ENCODE assay signal across 8 cellular contexts in genomic region chr16:27549857-27550581, GRCh38. TPM values are rescaled to one million over a fixed set of nuclear protein-coding genes. Genes with fewer than 3 reads are reported as not detected.
DNase-seq lines count a peak whose midpoint lies in the region; ATAC-seq and TF ChIP-seq lines count a peak whose summit lies in the region.

GTF3C1 (minus strand) TSS chr16:27549913; CDS start chr16:27549890, 23 bp downstream.
KATNIP (plus strand) TSS chr16:27550144; CDS start chr16:27550171, 27 bp downstream.

- DNase-seq in NCI-H2196 treated with DMSO at 0.1 percent for 48 hours (lab: John Stamatoyannopoulos, UW; ENCODE audit: unreplicated experiment): peak; percentile 97
- peak; percentile 99 to 100 for DNase-seq in breast epithelium (ENCODE audit: low spot score in 2 of 2)
- peak; percentile 99 for DNase-seq in smooth muscle cell (lab: John Stamatoyannopoulos, UW; ENCODE audit: unreplicated experiment)

- H3K4me3 ChIP-seq in ACC112 (ENCODE audit: low read depth, low read length): peak within 1 kb of the TSS; percentile 99
- H3K4me3 ChIP-seq in breast epithelium: peak within 1 kb of the TSS; percentile 77 to 89 (median 85)
- H3K4me3 ChIP-seq in iPS-20b (ENCODE audit: low read length): peak within 1 kb of the TSS; percentile 100
- H3K4me3 ChIP-seq in smooth muscle cell: peak within 1 kb of the TSS; percentile 63

- H3K9ac ChIP-seq in iPS-20b (ENCODE audit: low read depth, low read length): peak within 1 kb of the TSS; percentile 97
- H3K9ac ChIP-seq in smooth muscle cell (ENCODE audit: low read depth): peak within 1 kb of the TSS; percentile 85

- ATAC-seq in GM18870 (IDR thresholded peaks at IDR 0.05; ENCODE audit: unreplicated experiment) (peak; percentile 90), HG03135 (IDR thresholded peaks at IDR 0.05; ENCODE audit: unreplicated experiment) (peak; percentile 94)

- intact Hi-C loops in breast epithelium (cut with DNase I; ENCODE audit: low total_unique reads): no loop called here

- TF ChIP-seq CTCF in VCaP (conservative IDR thresholded peaks at IDR 0.05) (no peak), breast epithelium (IDR thresholded peaks at IDR 0.05) (no peak), smooth muscle cell (IDR thresholded peaks at IDR 0.05; ENCODE audit: borderline replicate concordance, insufficient read depth, poor library complexity, severe bottlenecking) (no peak)

- H3K27me3 ChIP-seq in ACC112 (ENCODE audit: insufficient read depth, low read length): no peaks in the 10 kb centered on the region
- no peaks in the 10 kb centered on the region for H3K27me3 ChIP-seq in breast epithelium
- no peaks in the 10 kb centered on the region for H3K27me3 ChIP-seq in iPS-20b (ENCODE audit: insufficient read depth, low read length)
- no peaks in the 10 kb centered on the region for H3K27me3 ChIP-seq in smooth muscle cell (ENCODE audit: low read depth)

- peak within 1 kb of the TSS; percentile 90 for H3K4me2 ChIP-seq in smooth muscle cell

- H3F3A ChIP-seq in smooth muscle cell (ENCODE audit: low read depth): peaks cover 8% of the 10 kb centered on the region

- peak; percentile 61 for TF ChIP-seq POLR2A in breast epithelium (IDR thresholded peaks at IDR 0.05)

- peak within 1 kb of the TSS; percentile 95 for H2AFZ ChIP-seq in ACC112 (ENCODE audit: low read length, unreplicated experiment)
- peak within 1 kb of the TSS; percentile 72 for H2AFZ ChIP-seq in smooth muscle cell (ENCODE audit: low read depth)

- peaks cover 25% of the 10 kb centered on the region for H3K4me1 ChIP-seq in ACC112 (ENCODE audit: control insufficient read depth, insufficient read depth, low read length, unreplicated experiment)
- H3K4me1 ChIP-seq in breast epithelium: peaks cover 4 to 5% of the 10 kb centered on the region in 2 donors
- H3K4me1 ChIP-seq in iPS-20b (ENCODE audit: insufficient read depth, low read length): 0 out of 2 replicates have a peak, but pooled peaks cover 3% of the 10 kb centered on the region
- H3K4me1 ChIP-seq in smooth muscle cell (ENCODE audit: low read depth): peaks cover 15% of the 10 kb centered on the region

- H3K27ac ChIP-seq in ACC112 (ENCODE audit: low read depth, low read length): peak within 1 kb of the TSS; percentile 80
- peak within 1 kb of the TSS; percentile 65 for H3K27ac ChIP-seq in VCaP
- H3K27ac ChIP-seq in breast epithelium: peak within 1 kb of the TSS; percentile 91 to 94
- H3K27ac ChIP-seq in iPS-20b (ENCODE audit: low read length): peak within 1 kb of the TSS; percentile 75
- peak within 1 kb of the TSS; percentile 76 for H3K27ac ChIP-seq in smooth muscle cell (ENCODE audit: low read depth)

- H3K36me3 ChIP-seq in ACC112 (ENCODE audit: insufficient read depth, low read length) (no peaks in the 10 kb centered on the region), breast epithelium (no peaks in the 10 kb centered on the region), iPS-20b (ENCODE audit: insufficient read depth, low read depth, low read length) (peaks cover 22% of the 10 kb centered on the region), smooth muscle cell (ENCODE audit: low read depth) (peaks cover 3% of the 10 kb centered on the region)

- H4K20me1 ChIP-seq in smooth muscle cell (ENCODE audit: low read depth): peaks cover 42% of the 10 kb centered on the region

- peaks cover 51% of the 10 kb centered on the region for H3K79me2 ChIP-seq in ACC112 (ENCODE audit: control insufficient read depth, insufficient read depth, low read length, unreplicated experiment)
- H3K79me2 ChIP-seq in smooth muscle cell (ENCODE audit: low read depth): peaks cover 54% of the 10 kb centered on the region

- H3K9me3 ChIP-seq in breast epithelium: no peaks in the 10 kb centered on the region
- H3K9me3 ChIP-seq in iPS-20b (ENCODE audit: insufficient read depth, low read depth, low read length): no peaks in the 10 kb centered on the region
- H3K9me3 ChIP-seq in smooth muscle cell (replicated peaks; ENCODE audit: low read depth): no peaks in the 10 kb centered on the region

- WGBS in smooth muscle cell (ENCODE audit: low lambda C conversion rate): 1% methylated on average over 51 of the region's 51 CpGs

RNA-seq across cellular contexts. Expression of gene GTF3C1, which starts in this region (rescaled TPM):
- 10 to 100 TPM; 31.2 to 44.6 (median 37.4) TPM for total RNA-seq in breast epithelium
- 61.9 and 78.5 TPM in 2 replicates for total RNA-seq in smooth muscle cell
- 47.1 and 47.6 TPM in 2 replicates for polyA plus RNA-seq in smooth muscle cell

RNA-seq across cellular contexts. Expression of gene KATNIP, which starts in this region (rescaled TPM):
- 10 to 100 TPM; 14.4 to 46.9 (median 31.6) TPM for total RNA-seq in breast epithelium
- 8.6 and 12.4 TPM in 2 replicates for total RNA-seq in smooth muscle cell
- polyA plus RNA-seq in smooth muscle cell: 5.2 and 9.8 TPM in 2 replicates

Comparison
In these comparisons a context has a peak if more than half of its experiments do, and no peak if none do; other contexts are left out.
1. Peak in every context shown above with its lines: DNase-seq, ATAC-seq, H3K4me3 ChIP-seq and H3K27ac ChIP-seq.